In the genomic region with DNA sequence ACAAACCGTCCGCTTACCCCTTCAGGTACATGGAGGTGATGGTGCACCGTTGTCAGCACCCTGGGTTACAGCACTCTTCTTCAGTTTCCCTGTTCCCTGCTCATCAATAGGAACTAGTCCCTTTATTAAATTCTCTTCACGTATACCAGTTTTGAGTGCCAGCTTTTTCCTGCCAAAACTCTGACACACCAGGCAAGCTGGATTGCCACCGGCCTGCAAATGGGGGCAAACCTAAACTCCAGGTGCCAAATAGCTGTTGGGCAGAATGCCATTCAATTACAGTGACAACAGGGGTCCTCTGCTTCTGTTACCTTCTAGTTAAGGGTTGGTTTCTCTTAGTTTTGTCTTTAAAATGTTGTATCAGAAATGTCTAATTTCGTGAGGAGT, we compare ENCODE assay signal across 17 cellular contexts.
DNase-seq lines count a peak whose midpoint lies in the region.
"Had no signal": no experiment of that assay in that cellular context is flagged by ENCODE, and none has a peak within 500 bp of the region (broad histone marks: within the 10 kb centered on the region; RNA-seq: fewer than 3 reads in every experiment).

No MANE protein-coding gene starts in this region.

- peak; percentile 52 for DNase-seq in Ammon's horn (ENCODE audit: low spot score)
- peak; percentile 33 for DNase-seq in NCI-H1092 (lab: John Stamatoyannopoulos, UW)
- peak; percentile 2 for DNase-seq in cerebellar cortex (ENCODE audit: low spot score)
- peak in 7 of 10 donors; percentile 10 to 80 (median 11) for DNase-seq in posterior cingulate gyrus
- DNase-seq in activated naive CD4-positive, alpha-beta T cell treated with Interleukin-2 at 50 U/mL for 16 hours, result no peak
- no peak for DNase-seq in CD1c-positive myeloid dendritic cell (ENCODE audit: extremely low spot score)
- DNase-seq in stimulated activated CD4-positive, alpha-beta T cell treated with anti-CD3 and anti-CD28 coated beads, Interleukin-12 subunit alpha, Interleukin-12 subunit beta, amount 100 ng/mL, for 4 hours, result no peak
- DNase-seq: Calu3; CD4-positive, alpha-beta memory T cell; DMS153; GOT3; MM.1S; NCI-H1694; NCI-H2081 treated with DMSO at 0.1 percent for 48 hours; NCI-H69; SIG-M5; SK-N-SH had no signal

- intact Hi-C loops in posterior cingulate gyrus (cut with DNase I), result no loop called here

Comparison
In these comparisons a context has a peak if more than half of its experiments do, and no peak if none do; other contexts are left out.
1. DNase-seq: peak in Ammon's horn (single experiment), NCI-H1092 (single experiment), cerebellar cortex (single experiment) and posterior cingulate gyrus (7 of 10); none in activated naive CD4-positive, alpha-beta T cell treated with Interleukin-2 at 50 U/mL for 16 hours (single experiment), CD1c-positive myeloid dendritic cell (single experiment) and stimulated activated CD4-positive, alpha-beta T cell treated with anti-CD3 and anti-CD28 coated beads, Interleukin-12 subunit alpha, Interleukin-12 subunit beta, amount 100 ng/mL, for 4 hours (single experiment).